Comparison of ENCODE assay signal across 35 cellular contexts in genomic region chr3:184169896-184170875, GRCh38. TPM values are rescaled to one million over a fixed set of nuclear protein-coding genes. Genes with fewer than 3 reads are reported as not detected.
DNase-seq lines count a peak whose midpoint lies in the region; ATAC-seq and TF ChIP-seq lines count a peak whose summit lies in the region.
"Had no signal": no experiment of that assay in that cellular context is flagged by ENCODE, and none has a peak within 500 bp of the region (broad histone marks: within the 10 kb centered on the region; RNA-seq: fewer than 3 reads in every experiment).

No MANE protein-coding gene starts in this region.

- peak overlapping the region; percentile 52 for H2AK9ac ChIP-seq in IMR-90 (replicated peaks; ENCODE audit: low read depth, low read length, poor library complexity)

- H3K4ac ChIP-seq in IMR-90 (ENCODE audit: low read depth, low read length) = no peak overlapping the region

- H3K36me3 ChIP-seq in IMR-90 (ENCODE audit: control insufficient read depth, insufficient read depth, low read length) (peaks cover 63% of the 10 kb centered on the region), endodermal cell (ENCODE audit: control insufficient read depth, insufficient read depth, low read length) (peaks cover 63% of the 10 kb centered on the region), spleen (peaks cover 0 to 78% (median 72%) of the 10 kb centered on the region in 6 donors)

- intact Hi-C loops in IMR-90 (cut with micrococcal nuclease) = no loop called here
- intact Hi-C loops in spleen (cut with DNase I; ENCODE audit: low total_unique reads) = no loop called here

- H2BK20ac ChIP-seq in IMR-90 (ENCODE audit: low read depth, low read length) = no peak overlapping the region

- H2BK5ac ChIP-seq in IMR-90 (ENCODE audit: low read depth, low read length, poor library complexity, severe bottlenecking) = no peak overlapping the region

- no peak overlapping the region for H3K18ac ChIP-seq in IMR-90 (ENCODE audit: low read depth, low read length)

- no peak overlapping the region for H4K5ac ChIP-seq in IMR-90 (ENCODE audit: low read depth, low read length)

- no peak for TF ChIP-seq RAD21 in IMR-90 (IDR thresholded peaks at IDR 0.05; ENCODE audit: low read length)

- H3K9me3 Mint-ChIP-seq in endodermal cell = no peaks in the 10 kb centered on the region
- H3K9me3 Mint-ChIP-seq: activated CD4-positive, alpha-beta memory T cell treated with anti-CD3 and anti-CD28 coated beads, Interleukin-2, amount 10 ng/mL, durations not matched to agents 7 days and 5 days; CD4-positive, alpha-beta memory T cell; naive thymus-derived CD4-positive, alpha-beta T cell; stimulated activated naive CD8-positive, alpha-beta T cell treated with anti-CD3 and anti-CD28 coated beads, Interleukin-15, amount 100 ng/mL, for 72 hours; T-helper 2 cell treated with Interferon-gamma antibody and Interleukin-4, amounts not matched to agents 5 μg/mL and 100 μg/mL, for 36 hours had no signal

- H3K27ac ChIP-seq in IMR-90 (ENCODE audit: insufficient read depth, low read length) (no peak overlapping the region), endodermal cell (ENCODE audit: low read depth, low read length) (no peak overlapping the region), spleen (no peak overlapping the region)
- H3K27ac ChIP-seq: foreskin keratinocyte, HL-60, neutrophil had no signal

- H3K4me3 Mint-ChIP-seq in endodermal cell = no peak overlapping the region
- H3K4me3 Mint-ChIP-seq: activated CD4-positive, alpha-beta memory T cell treated with anti-CD3 and anti-CD28 coated beads, Interleukin-2, amount 10 ng/mL, durations not matched to agents 7 days and 5 days; B cell; brain; CD4-positive, alpha-beta memory T cell; naive thymus-derived CD4-positive, alpha-beta T cell; stimulated activated naive CD8-positive, alpha-beta T cell treated with anti-CD3 and anti-CD28 coated beads, Interleukin-15, amount 100 ng/mL, for 72 hours; T-helper 2 cell treated with Interferon-gamma antibody and Interleukin-4, amounts not matched to agents 5 μg/mL and 100 μg/mL, for 36 hours had no signal

- H2AFZ ChIP-seq in IMR-90 (replicated peaks; ENCODE audit: low read length, poor library complexity) = no peak overlapping the region

- H3K4me3 ChIP-seq in IMR-90 (ENCODE audit: insufficient read depth, low read depth, low read length) (no peak overlapping the region), endodermal cell (ENCODE audit: low read length) (no peak overlapping the region), spleen (no peak overlapping the region)
- H3K4me3 ChIP-seq: esophagus squamous epithelium, heart right ventricle had no signal

- H3K9ac ChIP-seq in IMR-90 (ENCODE audit: low read depth, low read length) (no peak overlapping the region), endodermal cell (ENCODE audit: extremely low read depth, low read length, poor library complexity, severe bottlenecking) (no peak overlapping the region)

- H4K91ac ChIP-seq in IMR-90 (ENCODE audit: insufficient read depth, low read depth, low read length) = no peak overlapping the region

- peaks cover 18% of the 10 kb centered on the region for H3K4me1 ChIP-seq in IMR-90 (ENCODE audit: control insufficient read depth, insufficient read depth, low read length)
- no peaks in the 10 kb centered on the region for H3K4me1 ChIP-seq in endodermal cell (ENCODE audit: control insufficient read depth, insufficient read depth, low read length)
- H3K4me1 ChIP-seq in spleen = peaks cover 0 to 12% (median 7%) of the 10 kb centered on the region in 6 donors

- no peak for DNase-seq in IMR-90
- DNase-seq in endodermal cell = peak; percentile 44
- peak; percentile 79 for DNase-seq in spleen
- DNase-seq in activated CD4-positive, alpha-beta T cell treated with anti-CD3 and anti-CD28 coated beads, Interleukin-2, amount 50 U/mL, for 4 hours = no peak
- DNase-seq: ACHN; activated CD4-positive, alpha-beta memory T cell treated with anti-CD3 and anti-CD28 coated beads, Interleukin-2, amount 10 ng/mL, durations not matched to agents 7 days and 5 days; activated CD4-positive, alpha-beta T cell treated with anti-CD3 and anti-CD28 coated beads for 1 hour; activated CD8-positive, alpha-beta memory T cell treated with anti-CD3 and anti-CD28 coated beads, Interleukin-2, amount 50 U/mL, for 48 hours; activated naive CD4-positive, alpha-beta T cell treated with anti-CD3 and anti-CD28 coated beads, Interleukin-2, amount 50 U/mL, for 16 hours; CD4-positive, alpha-beta memory T cell; cerebellar nuclear complex; DND-41; esophagus squamous epithelium; foreskin keratinocyte; heart right ventricle; Karpas-422; midbrain; naive thymus-derived CD4-positive, alpha-beta T cell; NCI-H1417 treated with DMSO at 0.1 percent for 48 hours; NCI-H2081; NCI-H524 treated with DMSO at 0.1 percent for 48 hours; NK-92 treated with Interleukin-12 subunit alpha and Interleukin-12 subunit beta, amount 100 ng/mL, for 24 hours; SHP77 treated with DMSO at 0.1 percent for 48 hours; stimulated activated CD4-positive, alpha-beta T cell treated with anti-CD3 and anti-CD28 coated beads, Interleukin-12 subunit alpha, Interleukin-12 subunit beta, amount 100 ng/mL, for 4 hours; stimulated activated CD4-positive, alpha-beta T cell treated with anti-CD3 and anti-CD28 coated beads, Interleukin-2, amount 100 ng/mL, for 48 hours; stimulated activated naive CD8-positive, alpha-beta T cell treated with anti-CD3 and anti-CD28 coated beads, Interleukin-15, amount 100 ng/mL, for 72 hours had no signal

- no peak overlapping the region for H3K56ac ChIP-seq in IMR-90 (ENCODE audit: extremely low read depth, insufficient read depth, low read length)

- no peak overlapping the region for H3K27ac Mint-ChIP-seq in endodermal cell
- H3K27ac Mint-ChIP-seq: activated CD4-positive, alpha-beta memory T cell treated with anti-CD3 and anti-CD28 coated beads, Interleukin-2, amount 10 ng/mL, durations not matched to agents 7 days and 5 days; B cell; stimulated activated naive CD8-positive, alpha-beta T cell treated with anti-CD3 and anti-CD28 coated beads, Interleukin-15, amount 100 ng/mL, for 72 hours; T-helper 2 cell treated with Interferon-gamma antibody and Interleukin-4, amounts not matched to agents 5 μg/mL and 100 μg/mL, for 36 hours had no signal

- peaks cover 27 to 73% of the 10 kb centered on the region in 2 experiments for H3K79me1 ChIP-seq in IMR-90 (ENCODE audit: low read depth in 1 of 2, low read length in 2 of 2)

- H3K27me3 ChIP-seq in IMR-90 (ENCODE audit: control insufficient read depth, insufficient read depth, low read length) (no peaks in the 10 kb centered on the region), endodermal cell (ENCODE audit: control insufficient read depth, insufficient read depth, low read length, poor library complexity, severe bottlenecking) (no peaks in the 10 kb centered on the region), spleen (replicated peaks in 1 of 7) (no peaks in the 10 kb centered on the region)
- H3K27me3 ChIP-seq: esophagus squamous epithelium, foreskin keratinocyte, heart right ventricle, neutrophil had no signal

- H3K23ac ChIP-seq in IMR-90 (ENCODE audit: low read depth, low read length) = no peak overlapping the region

- CTCF ChIA-PET in IMR-90 (lab: Yijun Ruan, JAX) = no interaction called here

- H2BK120ac ChIP-seq in IMR-90 (ENCODE audit: low read depth, low read length) = no peak overlapping the region

- peaks cover 60% of the 10 kb centered on the region for H3K36me3 Mint-ChIP-seq in endodermal cell (ENCODE audit: low read depth)

- TF ChIP-seq CTCF in IMR-90 (conservative IDR thresholded peaks at IDR 0.05; ENCODE audit: low read depth, low read length) = no peak
- no peak for TF ChIP-seq CTCF in endodermal cell (conservative IDR thresholded peaks at IDR 0.05)
- no peak for TF ChIP-seq CTCF in spleen (IDR thresholded peaks at IDR 0.05 in 8 of 11, conservative IDR thresholded peaks at IDR 0.05 in 3 of 11)

- H2AK5ac ChIP-seq in IMR-90 (ENCODE audit: low read depth, low read length) = no peak overlapping the region

- H4K8ac ChIP-seq in IMR-90 (ENCODE audit: low read depth in 2 of 2, low read length in 2 of 2) = no peak overlapping the region

- no peak overlapping the region for H3K14ac ChIP-seq in IMR-90 (replicated peaks; ENCODE audit: low read depth, low read length)

- 89% methylated on average over 23 of the region's 66 CpGs; no CpG with 5 or more reads in 1 of the 2 experiments for WGBS in IMR-90 (ENCODE audit: extremely low coverage in 2 of 2, insufficient read length in 1 of 2), 2 experiments
- 96 to 98% methylated on average over 28 to 66 of the region's 66 CpGs for WGBS in endodermal cell (ENCODE audit: insufficient coverage in 1 of 2, insufficient read length in 1 of 2), 2 experiments
- 92 to 97% (median 95%) methylated on average over 47 to 66 of the region's 66 CpGs for WGBS in spleen, 5 donors

- H3K9me1 ChIP-seq in IMR-90 (ENCODE audit: insufficient read depth, low read length) = peaks cover 26% of the 10 kb centered on the region

- H2BK15ac ChIP-seq in IMR-90 (ENCODE audit: low read depth, low read length) = no peak overlapping the region

- H3K4me2 ChIP-seq in IMR-90 (ENCODE audit: low read depth, low read length) = no peak overlapping the region

- no peak for ATAC-seq in IMR-90 (ENCODE audit: low read depth)
- ATAC-seq in HG02759 (IDR thresholded peaks at IDR 0.05; ENCODE audit: unreplicated experiment) = no peak
- ATAC-seq: foreskin keratinocyte; heart right ventricle; naive thymus-derived CD4-positive, alpha-beta T cell; right cardiac atrium; stimulated activated naive CD8-positive, alpha-beta T cell treated with anti-CD3 and anti-CD28 coated beads, Interleukin-15, amount 100 ng/mL, for 72 hours had no signal

- H4K20me1 ChIP-seq in IMR-90 (ENCODE audit: insufficient read depth, low read length) = peaks cover 43% of the 10 kb centered on the region

- H3K4me1 Mint-ChIP-seq in endodermal cell = no peaks in the 10 kb centered on the region

- no peaks in the 10 kb centered on the region for H3K9me3 ChIP-seq in IMR-90 (ENCODE audit: control insufficient read depth, insufficient read depth, low read length)
- H3K9me3 ChIP-seq in endodermal cell (ENCODE audit: control insufficient read depth, low read length) = no peaks in the 10 kb centered on the region
- H3K9me3 ChIP-seq in spleen = no peaks in the 10 kb centered on the region
- H3K9me3 ChIP-seq: esophagus squamous epithelium, heart right ventricle, neutrophil had no signal

- no TSS peak for BruUV-seq in IMR-90 (replicated peaks; lab: Mats Ljungman, UMichigan)

- no peak for TF ChIP-seq POLR2A in IMR-90 (IDR thresholded peaks at IDR 0.05; ENCODE audit: low read depth, low read length)
- no peak for TF ChIP-seq POLR2A in spleen (IDR thresholded peaks at IDR 0.05)

- no peaks in the 10 kb centered on the region for H3K27me3 Mint-ChIP-seq in endodermal cell (ENCODE audit: insufficient read depth)
- H3K27me3 Mint-ChIP-seq: activated CD4-positive, alpha-beta memory T cell treated with anti-CD3 and anti-CD28 coated beads, Interleukin-2, amount 10 ng/mL, durations not matched to agents 7 days and 5 days; B cell; CD4-positive, alpha-beta memory T cell; naive thymus-derived CD4-positive, alpha-beta T cell; stimulated activated naive CD8-positive, alpha-beta T cell treated with anti-CD3 and anti-CD28 coated beads, Interleukin-15, amount 100 ng/mL, for 72 hours had no signal

- in situ Hi-C loops in IMR-90 (cut with MboI; ENCODE audit: low sequenced_read_pairs) = no loop called here

- POLR2A ChIA-PET in IMR-90 (lab: Charles Lee; ENCODE audit: unreplicated experiment) = no interaction called here

- dilution Hi-C loops in IMR-90 (cut with HindIII; ENCODE audit: low sequenced_read_pairs, unreplicated experiment) = no loop called here

RNA-seq across cellular contexts. Expression of gene AP2M1, which starts 4.5 kb away (rescaled TPM):
- 855 and 876 TPM in 2 replicates for total RNA-seq in IMR-90 (2012; rRNA removed)
- 1,065 and 1,068 TPM in 2 replicates for polyA plus RNA-seq in IMR-90 (2012; rRNA removed)
- polyA plus RNA-seq in IMR-90 (2012; cell fraction: cytosol; rRNA removed) = 678 and 934 TPM in 2 replicates
- 745 and 883 TPM in 2 replicates for polyA plus RNA-seq in IMR-90 (2012; cell fraction: nucleus; rRNA removed; ENCODE audit: low replicate concordance)
- total RNA-seq in endodermal cell = 100 to 1,000 TPM; 412 to 450 TPM
- 350 TPM for polyA plus RNA-seq in endodermal cell (2013, experiment 1 of 2)
- polyA plus RNA-seq in endodermal cell (2013, experiment 2 of 2) = 319 TPM
- 100 to 1,000 TPM; 192 to 254 (median 204) TPM for total RNA-seq in spleen
- 100 to 1,000 TPM in 2 of 3 donors, 10 to 100 TPM in 1; 98.7 to 155 (median 137) TPM for polyA plus RNA-seq in spleen

RNA-seq across cellular contexts. Expression of gene DVL3, which starts 15.0 kb away (rescaled TPM):
- 23.3 and 24.2 TPM in 2 replicates for total RNA-seq in IMR-90 (2012; rRNA removed)
- polyA plus RNA-seq in IMR-90 (2012; rRNA removed) = 40.4 and 41.2 TPM in 2 replicates
- 20.9 and 33.6 TPM in 2 replicates for polyA plus RNA-seq in IMR-90 (2012; cell fraction: cytosol; rRNA removed)
- polyA plus RNA-seq in IMR-90 (2012; cell fraction: nucleus; rRNA removed; ENCODE audit: low replicate concordance) = 168 and 247 TPM in 2 replicates
- 10 to 100 TPM; 90.5 to 95.1 TPM for total RNA-seq in endodermal cell
- polyA plus RNA-seq in endodermal cell (2013, experiment 1 of 2) = 84.3 TPM
- polyA plus RNA-seq in endodermal cell (2013, experiment 2 of 2) = 76.5 TPM
- total RNA-seq in spleen = 10 to 100 TPM; 40.3 to 67.3 (median 54.2) TPM
- polyA plus RNA-seq in spleen = 10 to 100 TPM; 12.3 to 28.2 (median 15.8) TPM

RNA-seq across cellular contexts. Expression of gene ABCF3, which starts 15.8 kb away (rescaled TPM):
- total RNA-seq in IMR-90 (2012; rRNA removed) (35.0 and 36.9 TPM in 2 replicates), endodermal cell (10 to 100 TPM; 57.6 to 57.8 TPM), spleen (10 to 100 TPM; 46.4 to 90.7 (median 69.8) TPM)
- polyA plus RNA-seq in IMR-90 (2012; rRNA removed) (58.3 and 59.2 TPM in 2 replicates), spleen (10 to 100 TPM; 35.3 to 67.3 (median 61.2) TPM)
- polyA plus RNA-seq in IMR-90 (2012; cell fraction: cytosol; rRNA removed) = 37.0 and 55.1 TPM in 2 replicates
- 175 and 264 TPM in 2 replicates for polyA plus RNA-seq in IMR-90 (2012; cell fraction: nucleus; rRNA removed; ENCODE audit: low replicate concordance)
- polyA plus RNA-seq in endodermal cell (2013, experiment 1 of 2) = 42.9 TPM
- 32.9 TPM for polyA plus RNA-seq in endodermal cell (2013, experiment 2 of 2)

RNA-seq across cellular contexts. Expression of gene EIF2B5, which starts 35.0 kb away (rescaled TPM):
- total RNA-seq in IMR-90 (2012; rRNA removed) (32.5 and 37.6 TPM in 2 replicates), endodermal cell (10 to 100 TPM; 33.4 to 37.5 TPM), spleen (10 to 100 TPM; 40.4 to 50.7 (median 46.3) TPM)
- polyA plus RNA-seq in IMR-90 (2012; rRNA removed) (29.5 and 31.7 TPM in 2 replicates), spleen (10 to 100 TPM; 40.4 to 55.7 (median 52.8) TPM)
- 15.9 and 20.4 TPM in 2 replicates for polyA plus RNA-seq in IMR-90 (2012; cell fraction: cytosol; rRNA removed)
- polyA plus RNA-seq in IMR-90 (2012; cell fraction: nucleus; rRNA removed; ENCODE audit: low replicate concordance) = 70.7 and 100 TPM in 2 replicates
- polyA plus RNA-seq in endodermal cell (2013, experiment 1 of 2) = 43.1 TPM
- polyA plus RNA-seq in endodermal cell (2013, experiment 2 of 2) = 32.9 TPM

RNA-seq across cellular contexts. Expression of gene VWA5B2, which starts 59.2 kb away (rescaled TPM):
- total RNA-seq in IMR-90 (2012; rRNA removed) (not detected in 2 replicates), endodermal cell (under 1 TPM; 0.62 to 0.97 TPM), spleen (under 1 TPM in 2 of 7 donors, not detected in 5; 0.28 to 0.68 TPM)
- polyA plus RNA-seq in IMR-90 (2012; rRNA removed) (not detected in 2 replicates), spleen (under 1 TPM; 0.02 to 0.08 (median 0.03) TPM)
- not detected in 2 replicates for polyA plus RNA-seq in IMR-90 (2012; cell fraction: cytosol; rRNA removed)
- polyA plus RNA-seq in IMR-90 (2012; cell fraction: nucleus; rRNA removed; ENCODE audit: low replicate concordance) = 0.03 TPM in 1 of 2 replicates, not detected in the other
- polyA plus RNA-seq in endodermal cell (2013, experiment 1 of 2) = 0.18 TPM
- polyA plus RNA-seq in endodermal cell (2013, experiment 2 of 2) = 0.21 TPM
- total RNA-seq: activated CD4-positive, alpha-beta memory T cell treated with anti-CD3 and anti-CD28 coated beads, Interleukin-2, amount 10 ng/mL, durations not matched to agents 7 days and 5 days; CD4-positive, alpha-beta memory T cell; dermis microvascular lymphatic vessel endothelial cell; foreskin keratinocyte; kidney epithelial cell; naive thymus-derived CD4-positive, alpha-beta T cell; right cardiac atrium had no signal
- polyA plus RNA-seq: foreskin keratinocyte; naive thymus-derived CD4-positive, alpha-beta T cell had no signal

Comparison
In these comparisons a context has a peak if more than half of its experiments do, and no peak if none do; other contexts are left out.
1. DNase-seq: peak in endodermal cell (single experiment) and spleen (single experiment); none in IMR-90 (single experiment) and activated CD4-positive, alpha-beta T cell treated with anti-CD3 and anti-CD28 coated beads, Interleukin-2, amount 50 U/mL, for 4 hours (0 of 2).